12 cellular contexts compared by ENCODE assay signal in the genomic region with DNA sequence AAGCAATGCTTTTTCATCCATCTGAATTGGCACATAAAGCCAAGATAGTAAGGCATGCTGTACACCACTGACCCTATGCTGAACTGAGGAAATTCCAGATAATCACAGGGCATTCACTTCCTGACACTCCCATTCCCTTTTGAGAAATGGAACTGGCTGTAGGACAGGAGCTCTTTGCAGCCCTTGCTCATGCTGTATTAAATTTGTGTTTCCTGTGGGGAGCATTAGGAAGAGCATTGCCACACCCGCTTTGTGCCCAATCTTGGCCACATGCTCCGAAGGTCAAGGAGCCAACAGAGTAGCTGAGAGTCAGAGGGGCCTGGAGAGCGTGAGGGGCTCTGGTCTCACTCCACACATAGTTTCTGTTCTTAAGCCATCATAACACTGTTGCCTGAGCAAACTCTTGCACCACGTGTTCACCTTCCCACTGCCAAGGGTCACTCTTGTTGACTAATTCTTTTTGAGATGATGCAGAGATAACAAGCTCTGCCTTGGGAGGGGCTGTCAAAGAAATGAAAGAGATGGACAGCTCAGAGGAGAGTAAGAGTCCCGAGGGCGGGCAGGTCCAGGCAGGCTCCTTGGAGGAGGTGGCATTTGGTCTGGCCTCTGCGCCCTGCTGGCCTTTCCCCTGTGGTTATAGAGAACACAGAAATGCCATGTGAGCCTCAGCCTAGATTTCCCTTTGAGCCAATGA. TPM values are rescaled to one million over a fixed set of nuclear protein-coding genes. Genes with fewer than 3 reads are reported as not detected.
DNase-seq lines count a peak whose midpoint lies in the region; ATAC-seq and TF ChIP-seq lines count a peak whose summit lies in the region.
"Had no signal": no experiment of that assay in that cellular context is flagged by ENCODE, and none has a peak within 500 bp of the region (broad histone marks: within the 10 kb centered on the region; RNA-seq: fewer than 3 reads in every experiment).

No MANE protein-coding gene starts in this region.

- H3K9me3 Mint-ChIP-seq in type B pancreatic cell (no peaks in the 10 kb centered on the region), osteocyte (ENCODE audit: unreplicated experiment) (no peaks in the 10 kb centered on the region)
- H3K9me3 Mint-ChIP-seq: activated T-helper 1 cell treated with anti-CD3 and anti-CD28 coated beads, Interleukin-12 subunit alpha, Interleukin-12 subunit beta, Interleukin-2, Interleukin-4 antibody, amounts not matched to agents 30 ng/mL and 10 ng/mL and 1 ng/mL, durations not matched to agents 14 hours and 24 hours and 36 hours; natural killer cell had no signal

- H3K27ac ChIP-seq in RWPE1, result peak overlapping the region; percentile 82
- H3K27ac ChIP-seq in gastroesophageal sphincter, result peak overlapping the region in 1 of 4 donors; percentile 17
- no peak overlapping the region for H3K27ac ChIP-seq in esophagus squamous epithelium

- H3K27me3 ChIP-seq in gastroesophageal sphincter, result peaks cover 41% of the 10 kb centered on the region
- peaks cover 0 to 24% (median 0%) of the 10 kb centered on the region in 4 donors for H3K27me3 ChIP-seq in esophagus squamous epithelium

- POLR2A ChIA-PET in RWPE1 (lab: Yijun Ruan, JAX; ENCODE audit: low non-redundant PET), result no interaction called here

- H3K4me1 ChIP-seq in gastroesophageal sphincter (no peaks in the 10 kb centered on the region), esophagus squamous epithelium (peaks cover 7 to 34% (median 9%) of the 10 kb centered on the region in 3 donors)

- H3K36me3 ChIP-seq in gastroesophageal sphincter (no peaks in the 10 kb centered on the region), esophagus squamous epithelium (no peaks in the 10 kb centered on the region)

- H3K27me3 Mint-ChIP-seq in type B pancreatic cell, result peaks cover 20% of the 10 kb centered on the region
- H3K27me3 Mint-ChIP-seq in osteocyte (ENCODE audit: unreplicated experiment), result peaks cover 59% of the 10 kb centered on the region

- DNase-seq in HPDE6-E6E7 (ENCODE audit: extremely low spot score) (peak; percentile 84), RWPE1 (ENCODE audit: low spot score) (peak; percentile 93), type B pancreatic cell (ENCODE audit: extremely low spot score, unreplicated experiment) (no peak), esophagus squamous epithelium (lab: John Stamatoyannopoulos, UW) (no peak), osteocyte (ENCODE audit: extremely low spot score, unreplicated experiment) (no peak)
- DNase-seq: activated CD4-positive, alpha-beta T cell treated with anti-CD3 and anti-CD28 coated beads for 48 hours; natural killer cell; NCI-H510A treated with DMSO at 0.1 percent for 48 hours; RPMI8226 had no signal

- TF ChIP-seq EP300 in gastroesophageal sphincter (IDR thresholded peaks at IDR 0.05), result no peak

- H3K27ac Mint-ChIP-seq in type B pancreatic cell, result peak overlapping the region; percentile 34
- H3K27ac Mint-ChIP-seq in osteocyte (ENCODE audit: unreplicated experiment), result no peak overlapping the region
- H3K27ac Mint-ChIP-seq: activated T-helper 1 cell treated with anti-CD3 and anti-CD28 coated beads, Interleukin-12 subunit alpha, Interleukin-12 subunit beta, Interleukin-2, Interleukin-4 antibody, amounts not matched to agents 30 ng/mL and 10 ng/mL and 1 ng/mL, durations not matched to agents 14 hours and 24 hours and 36 hours; natural killer cell had no signal

- peak; percentile 41 for ATAC-seq in gastroesophageal sphincter
- no peak for ATAC-seq in HG03342 (IDR thresholded peaks at IDR 0.05; ENCODE audit: unreplicated experiment)
- ATAC-seq: natural killer cell had no signal

- no peak for TF ChIP-seq CTCF in RWPE1 (conservative IDR thresholded peaks at IDR 0.05; ENCODE audit: low read depth)
- no peak for TF ChIP-seq CTCF in gastroesophageal sphincter (IDR thresholded peaks at IDR 0.05)
- no peak for TF ChIP-seq CTCF in type B pancreatic cell (conservative IDR thresholded peaks at IDR 0.05)
- TF ChIP-seq CTCF in esophagus squamous epithelium (IDR thresholded peaks at IDR 0.05), result no peak
- no peak for TF ChIP-seq CTCF in osteocyte (IDR thresholded peaks at IDR 0.05)

- H3K4me3 Mint-ChIP-seq in type B pancreatic cell (no peak overlapping the region), osteocyte (ENCODE audit: unreplicated experiment) (no peak overlapping the region)
- H3K4me3 Mint-ChIP-seq: activated T-helper 1 cell treated with anti-CD3 and anti-CD28 coated beads, Interleukin-12 subunit alpha, Interleukin-12 subunit beta, Interleukin-2, Interleukin-4 antibody, amounts not matched to agents 30 ng/mL and 10 ng/mL and 1 ng/mL, durations not matched to agents 14 hours and 24 hours and 36 hours; natural killer cell had no signal

- intact Hi-C loops in esophagus squamous epithelium (cut with DNase I), result no loop called here

- no peak overlapping the region for H3K4me3 ChIP-seq in gastroesophageal sphincter
- no peak overlapping the region for H3K4me3 ChIP-seq in esophagus squamous epithelium

- H3K9me3 ChIP-seq in gastroesophageal sphincter (no peaks in the 10 kb centered on the region), esophagus squamous epithelium (no peaks in the 10 kb centered on the region)

- 72 to 80% methylated on average over 1 to 5 of the region's 7 CpGs for WGBS in gastroesophageal sphincter (ENCODE audit: low coverage in 1 of 2), 2 donors
- 47 to 79% methylated on average over 6 to 7 of the region's 7 CpGs for WGBS in esophagus squamous epithelium, 2 donors

- no peak for TF ChIP-seq POLR2A in gastroesophageal sphincter (IDR thresholded peaks at IDR 0.05)
- no peak for TF ChIP-seq POLR2A in esophagus squamous epithelium (IDR thresholded peaks at IDR 0.05)

- no peaks in the 10 kb centered on the region for H3K36me3 Mint-ChIP-seq in type B pancreatic cell
- no peaks in the 10 kb centered on the region for H3K36me3 Mint-ChIP-seq in osteocyte (ENCODE audit: unreplicated experiment)
- H3K36me3 Mint-ChIP-seq: natural killer cell had no signal

- H3K4me1 Mint-ChIP-seq in type B pancreatic cell (ENCODE audit: unreplicated experiment) (peaks cover 25% of the 10 kb centered on the region), osteocyte (ENCODE audit: unreplicated experiment) (no peaks in the 10 kb centered on the region)
- H3K4me1 Mint-ChIP-seq: natural killer cell had no signal

- CTCF ChIA-PET in RWPE1 (lab: Yijun Ruan, JAX), result interaction anchor here (0.6 to 3.8 kb wide), 8 partner anchors 12 to 853 kb away, joined by 3 to 23 read pairs (median 3); no protein-coding TSS in a partner anchor

RNA-seq across cellular contexts. Expression of gene ARAP3, which starts 31.7 kb away (rescaled TPM):
- 1 to 10 TPM; 5.3 to 7.2 (median 6.2) TPM for total RNA-seq in gastroesophageal sphincter
- total RNA-seq in type B pancreatic cell (ENCODE audit: low replicate concordance), result 8.4 and 10.2 TPM in 2 replicates
- 1 to 10 TPM; 1.1 to 5.9 (median 2.4) TPM for total RNA-seq in esophagus squamous epithelium
- total RNA-seq in osteocyte, result 1.3 and 2.0 TPM in 2 replicates

Comparison
In these comparisons a context has a peak if more than half of its experiments do, and no peak if none do; other contexts are left out.
1. DNase-seq: peak in HPDE6-E6E7 (single experiment) and RWPE1 (single experiment); none in type B pancreatic cell (single experiment), esophagus squamous epithelium (single experiment) and osteocyte (single experiment).